Comparison of ENCODE assay signal across 8 cellular contexts in the genomic region with DNA sequence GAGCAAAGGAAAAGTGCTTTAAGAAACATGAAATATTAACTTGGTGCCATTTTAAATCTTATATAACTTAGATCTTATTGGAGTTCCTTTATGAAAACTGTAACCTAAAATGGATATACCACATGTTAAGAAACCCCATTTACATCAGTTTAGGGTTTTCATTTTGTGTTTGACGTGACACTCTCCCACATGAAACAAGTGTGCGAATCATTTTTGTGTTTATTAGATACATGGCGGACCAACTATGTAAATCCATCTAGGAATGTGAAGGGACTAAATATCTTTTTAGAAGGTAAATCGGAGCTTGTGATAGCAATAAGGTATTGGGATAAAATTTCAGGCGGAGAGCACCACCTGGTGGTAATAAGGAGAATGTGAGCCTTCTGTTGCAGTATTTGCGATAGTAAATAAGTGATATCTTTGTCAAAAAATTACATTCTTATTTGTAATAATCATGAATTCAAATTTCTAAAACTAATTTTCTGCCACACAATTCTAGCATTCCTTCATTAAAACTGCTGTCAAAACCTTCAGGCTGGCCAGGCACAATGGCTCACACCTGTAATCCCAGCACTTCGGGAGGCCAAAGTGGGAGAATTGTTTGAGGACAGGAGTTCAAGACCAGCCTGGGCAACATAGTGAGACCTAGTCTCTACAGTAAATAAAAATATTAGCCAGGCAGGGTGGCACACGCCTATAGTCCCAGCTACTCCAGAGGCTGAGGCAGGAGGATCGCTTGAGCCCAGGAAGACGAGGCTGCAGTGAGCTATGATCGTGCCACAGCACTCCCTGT. TPM values are rescaled to one million over a fixed set of nuclear protein-coding genes. Genes with fewer than 3 reads are reported as not detected.
DNase-seq lines count a peak whose midpoint lies in the region; ATAC-seq, FAIRE-seq and TF ChIP-seq lines count a peak whose summit lies in the region.

No MANE protein-coding gene starts in this region.

- H3K36me3 ChIP-seq in KMS-11 (ENCODE audit: insufficient read depth), result no peaks in the 10 kb centered on the region
- H3K36me3 ChIP-seq in bronchial epithelial cell (ENCODE audit: control insufficient read depth, insufficient read depth, low read length), result no peaks in the 10 kb centered on the region
- peaks cover 0 to 15% (median 0%) of the 10 kb centered on the region in 4 donors for H3K36me3 ChIP-seq in transverse colon

- no peaks in the 10 kb centered on the region for H3K27me3 ChIP-seq in KMS-11 (ENCODE audit: insufficient read depth, low read depth)
- H3K27me3 ChIP-seq in bronchial epithelial cell (ENCODE audit: control insufficient read depth, insufficient read depth, low read length), result no peaks in the 10 kb centered on the region
- H3K27me3 ChIP-seq in transverse colon, result no peaks in the 10 kb centered on the region

- intact Hi-C loops in left colon (cut with DNase I, micrococcal nuclease), result loop anchor here in 1 of 2 donors (10.0 kb wide), 2 partner anchors 60 to 260 kb away; no protein-coding TSS in a partner anchor
- intact Hi-C loops in transverse colon (cut with DNase I; ENCODE audit: low total_unique reads), result loop anchor here (10.0 kb wide), 1 partner anchor 90 kb away; the partner anchor contains the start of gene COL9A2

- DNase-seq in NOMO-1 treated with DMSO at 0.1 percent for 48 hours (lab: John Stamatoyannopoulos, UW; ENCODE audit: unreplicated experiment) (peak; percentile 71), NOMO-1 treated with dmso at 0.1 percent for 144 hours (lab: John Stamatoyannopoulos, UW; ENCODE audit: unreplicated experiment) (no peak), RPMI7951 (ENCODE audit: low read depth) (peak; percentile 60), bronchial epithelial cell (ENCODE audit: low read depth) (peak; percentile 64), left colon (no peak), transverse colon (no peak)

- no peak overlapping the region for H3K9ac ChIP-seq in KMS-11

- ATAC-seq in left colon, result peak; percentile 62
- no peak for ATAC-seq in GM21360 (IDR thresholded peaks at IDR 0.05; ENCODE audit: unreplicated experiment)

- peaks cover 12% of the 10 kb centered on the region; the same call in 1 of the 2 replicates for H3K79me2 ChIP-seq in KMS-11 (ENCODE audit: insufficient read depth, low read depth)

- H3K4me2 ChIP-seq in KMS-11, result no peak overlapping the region; the same call in 1 of the 2 replicates

- H3K27ac ChIP-seq in KMS-11 (no peak overlapping the region), transverse colon (peak overlapping the region in 3 of 4 donors; percentile 10 to 39 (median 11))

- H4K20me1 ChIP-seq in KMS-11 (ENCODE audit: insufficient read depth), result no peaks in the 10 kb centered on the region

- FAIRE-seq in bronchial epithelial cell (lab: Jason Lieb, UNC), result no peak

- WGBS in transverse colon (ENCODE audit: low coverage in 1 of 2), 2 donors, result 10 to 50% methylated on average over 6 to 11 of the region's 11 CpGs

- no peak overlapping the region for H2AFZ ChIP-seq in KMS-11 (ENCODE audit: low read depth)

- no peaks in the 10 kb centered on the region for H3K9me3 ChIP-seq in transverse colon

- H3K4me3 ChIP-seq in KMS-11 (IDR thresholded peaks at IDR 0.05; ENCODE audit: insufficient read depth, low read depth, low read length), result no peak overlapping the region
- no peak overlapping the region for H3K4me3 ChIP-seq in bronchial epithelial cell (ENCODE audit: low read depth, low read length)
- no peak overlapping the region for H3K4me3 ChIP-seq in transverse colon

- no peak for TF ChIP-seq POLR2A in transverse colon (IDR thresholded peaks at IDR 0.05)

- in situ Hi-C loops in transverse colon (cut with MboI; ENCODE audit: low pct_ligation_motif_present in 1 of 4, low pct_unique_long_range_greater_than_20kb in 1 of 4, low sequenced_read_pairs in 3 of 4), result loop anchor here in 3 of 4 donors (5.0 to 25.0 kb wide), 4 partner anchors 63 to 268 kb away; no protein-coding TSS in a partner anchor

- no peak for TF ChIP-seq EP300 in transverse colon (IDR thresholded peaks at IDR 0.05; ENCODE audit: low read depth)

- H3K4me1 ChIP-seq in KMS-11 (ENCODE audit: low read depth, poor library complexity, severe bottlenecking) (peaks cover 14% of the 10 kb centered on the region), transverse colon (peaks cover 0 to 22% (median 0%) of the 10 kb centered on the region in 4 donors)

- TF ChIP-seq CTCF in KMS-11 (conservative IDR thresholded peaks at IDR 0.05; ENCODE audit: low read depth, low read length), result peak; percentile 88
- peak; percentile 58 for TF ChIP-seq CTCF in bronchial epithelial cell (IDR thresholded peaks at IDR 0.05; ENCODE audit: insufficient read depth, low read length, severe bottlenecking)
- peak; percentile 78 to 88 (median 88) for TF ChIP-seq CTCF in transverse colon (IDR thresholded peaks at IDR 0.05)

RNA-seq across cellular contexts. Expression of gene SMAP2, which starts 31.3 kb away (rescaled TPM):
- total RNA-seq in RPMI7951 (2014; rRNA removed; shearing (Covaris generic)), result 23.6 and 24.4 TPM in 2 replicates
- total RNA-seq in bronchial epithelial cell (4.2 and 10.8 TPM in 2 replicates), left colon (10 to 100 TPM; 23.9 to 27.2 TPM), transverse colon (10 to 100 TPM; 20.1 to 47.0 (median 33.8) TPM)

RNA-seq across cellular contexts. Expression of gene ZFP69B, which starts 45.4 kb away (rescaled TPM):
- 2.8 and 3.1 TPM in 2 replicates for total RNA-seq in RPMI7951 (2014; rRNA removed; shearing (Covaris generic))
- total RNA-seq in bronchial epithelial cell (1.6 and 2.6 TPM in 2 replicates), left colon (1 to 10 TPM in 1 of 2 donors, under 1 TPM in 1; 0.98 to 1.5 TPM), transverse colon (1 to 10 TPM in 1 of 4 donors, under 1 TPM in 1, not detected in 2; 0.68 to 1.9 TPM)

Comparison
In these comparisons a context has a peak if more than half of its experiments do, and no peak if none do; other contexts are left out.
1. DNase-seq: peak in NOMO-1 treated with DMSO at 0.1 percent for 48 hours (single experiment), RPMI7951 (single experiment) and bronchial epithelial cell (single experiment); none in NOMO-1 treated with dmso at 0.1 percent for 144 hours (single experiment), left colon (0 of 2) and transverse colon (single experiment).
2. Peak in every context shown above with its lines, with median percentiles within 50 percentile points of each other: CTCF ChIP-seq.